ENCODE assay signal across 6 cellular contexts in the genomic region with DNA sequence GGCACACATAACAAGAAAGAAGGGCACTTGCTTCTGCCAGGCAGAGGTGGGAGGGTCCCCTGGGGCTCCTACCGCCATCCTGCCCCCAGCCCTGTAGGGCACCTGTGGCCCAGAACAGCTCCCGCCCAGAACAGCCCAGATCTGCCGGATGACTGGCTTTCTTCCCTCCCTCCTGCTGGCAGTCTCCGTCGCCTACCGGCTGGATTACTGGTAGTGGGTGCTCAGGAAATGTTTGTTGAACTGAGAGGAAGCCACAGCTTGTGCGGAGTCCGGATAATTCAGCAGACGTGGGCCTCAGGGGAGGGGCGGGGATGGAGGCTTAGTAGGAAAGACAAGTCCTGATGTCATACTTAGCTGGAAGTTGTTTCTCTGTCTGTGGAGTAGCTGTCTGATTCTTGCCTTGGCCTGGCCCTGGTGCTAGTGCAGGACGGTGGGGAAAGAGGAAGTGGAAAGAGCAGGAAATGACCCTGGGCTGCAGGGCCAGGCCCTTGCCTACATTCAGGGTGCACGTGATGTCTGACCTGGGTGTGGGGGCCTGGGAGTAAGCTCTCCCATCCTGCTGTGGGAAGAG.
DNase-seq lines count a peak whose midpoint lies in the region; ATAC-seq lines count a peak whose summit lies in the region.

No MANE protein-coding gene starts in this region.

- peak; percentile 31 for DNase-seq in stimulated activated CD4-positive, alpha-beta T cell treated with anti-CD3 and anti-CD28 coated beads, Interleukin-4, amount 100 ng/mL, for 1 hour
- no peak for DNase-seq in stimulated activated CD4-positive, alpha-beta T cell treated with anti-CD3 and anti-CD28 coated beads, Interleukin-12 subunit alpha, Interleukin-12 subunit beta, amount 100 ng/mL, for 4 hours
- DNase-seq in epithelial cell of prostate (ENCODE audit: low read depth, low spot score) = no peak
- no peak for DNase-seq in superior temporal gyrus (ENCODE audit: extremely low spot score)

- H3K4me3 ChIP-seq in rectal smooth muscle tissue (ENCODE audit: low read length) = peak overlapping the region; percentile 13

- H3K4me1 ChIP-seq in rectal smooth muscle tissue (ENCODE audit: control insufficient read depth, insufficient read depth, low read length) = peaks cover 72% of the 10 kb centered on the region

- peaks cover 7% of the 10 kb centered on the region for H3K36me3 ChIP-seq in rectal smooth muscle tissue (ENCODE audit: control insufficient read depth, insufficient read depth, low read length)

- no peak for ATAC-seq in GM21576 (IDR thresholded peaks at IDR 0.05; ENCODE audit: unreplicated experiment)

- H3K27me3 ChIP-seq in rectal smooth muscle tissue (ENCODE audit: control insufficient read depth, insufficient read depth, low read length) = no peaks in the 10 kb centered on the region

- peak overlapping the region; percentile 1 for H3K9ac ChIP-seq in rectal smooth muscle tissue (ENCODE audit: low read length)

- H3K27ac ChIP-seq in epithelial cell of prostate = peak overlapping the region; percentile 52
- H3K27ac ChIP-seq in rectal smooth muscle tissue (ENCODE audit: low read depth, low read length) = peak overlapping the region; percentile 98
